In genomic region chr21:38467369-38467768, GRCh38 we compare ENCODE assay signal across 16 cellular contexts. TPM values are rescaled to one million over a fixed set of nuclear protein-coding genes. Genes with fewer than 3 reads are reported as not detected.
"Had no signal": no experiment of that assay in that cellular context is flagged by ENCODE, and none has a peak within 500 bp of the region (broad histone marks: within the 10 kb centered on the region; RNA-seq: fewer than 3 reads in every experiment).

No MANE protein-coding gene starts in this region.

- H3K9me3 ChIP-seq: heart left ventricle, transverse colon had no signal

- H3K4me3 ChIP-seq: cardiac muscle cell, heart left ventricle, transverse colon had no signal

- DNase-seq: activated CD4-positive, alpha-beta T cell treated with anti-CD3 and anti-CD28 coated beads for 48 hours; activated naive CD4-positive, alpha-beta T cell treated with Interleukin-2 at 50 U/mL for 16 hours; foreskin melanocyte; heart left ventricle; left colon; occipital lobe; right cardiac atrium; stimulated activated CD4-positive, alpha-beta T cell treated with anti-CD3 and anti-CD28 coated beads, Interleukin-1b, Interleukin-23, amount 100 ng/mL, for 48 hours; stimulated activated naive B cell treated with anti-CD40 and anti-IgM and Interleukin-4, amounts not matched to agents 10 μg/mL and 1 μg/mL and 100 μg/mL, for 72 hours; substantia nigra; T-helper 17 cell; transverse colon had no signal

- H3K27me3 ChIP-seq: heart left ventricle, transverse colon had no signal

- ATAC-seq: left colon; natural killer cell treated with Interleukin-12 subunit alpha and Interleukin-12 subunit beta and Interleukin-15 and Interleukin-18, amount 100 ng/mL, for 72 hours; right cardiac atrium; stimulated activated naive B cell treated with anti-CD40 and anti-IgM and Interleukin-4, amounts not matched to agents 10 μg/mL and 1 μg/mL and 100 μg/mL, for 72 hours; T-helper 17 cell had no signal

- H3K27ac ChIP-seq: cardiac muscle cell, heart left ventricle, transverse colon had no signal

- H3K36me3 ChIP-seq: cardiac muscle cell, transverse colon had no signal

RNA-seq across cellular contexts. Expression of gene ERG, which starts 30.9 kb away (rescaled TPM):
- total RNA-seq: activated T-helper 1 cell treated with anti-CD3 and anti-CD28 coated beads, Interleukin-12 subunit alpha, Interleukin-12 subunit beta, Interleukin-2, Interleukin-4 antibody, amounts not matched to agents 30 ng/mL and 10 ng/mL and 1 ng/mL, durations not matched to agents 14 hours and 24 hours and 36 hours; natural killer cell treated with Interleukin-12 subunit alpha and Interleukin-12 subunit beta and Interleukin-15 and Interleukin-18, amount 100 ng/mL, for 72 hours; progenitor cell of endocrine pancreas; T-helper 17 cell had no signal
- polyA plus RNA-seq: cardiac muscle cell had no signal
